15 cellular contexts compared by ENCODE assay signal in genomic region chr12:18629445-18629844, GRCh38.
DNase-seq lines count a peak whose midpoint lies in the region; ATAC-seq, FAIRE-seq and TF ChIP-seq lines count a peak whose summit lies in the region.
"Had no signal": no experiment of that assay in that cellular context is flagged by ENCODE, and none has a peak within 500 bp of the region (broad histone marks: within the 10 kb centered on the region; RNA-seq: fewer than 3 reads in every experiment).

No MANE protein-coding gene starts in this region.

- H4K20me1 ChIP-seq in HepG2 (ENCODE audit: insufficient read depth, low read length): no peaks in the 10 kb centered on the region
- H4K20me1 ChIP-seq: BLaER1 had no signal

- intact Hi-C loops in HepG2 (cut with micrococcal nuclease; ENCODE audit: unreplicated experiment) (no loop called here), right lobe of liver (cut with DNase I) (no loop called here)

- TF ChIP-seq EP300 in HepG2 (IDR thresholded peaks at IDR 0.05; ENCODE audit: low read depth in 2 of 2, low read length in 2 of 2): no peak
- TF ChIP-seq EP300 in HepG2 (CRISPR knock-in tag; IDR thresholded peaks at IDR 0.05; ENCODE audit: borderline replicate concordance): no peak

- H3K36me3 ChIP-seq in liver (ENCODE audit: control insufficient read depth in 4 of 4, insufficient read depth in 3 of 4, low read depth in 1 of 4, low read length in 3 of 4): no peaks in the 10 kb centered on the region
- H3K36me3 ChIP-seq in HepG2 (replicated peaks in 1 of 2; ENCODE audit: control insufficient read depth in 1 of 2, insufficient read depth in 2 of 2, low read length in 2 of 2): no peaks in the 10 kb centered on the region
- H3K36me3 ChIP-seq in right lobe of liver: no peaks in the 10 kb centered on the region
- H3K36me3 ChIP-seq: BLaER1 had no signal

- H3K79me2 ChIP-seq in HepG2 (ENCODE audit: insufficient read depth, low read length): no peaks in the 10 kb centered on the region

- peaks cover 0 to 3% (median 0%) of the 10 kb centered on the region in 4 donors for H3K9me3 ChIP-seq in liver (ENCODE audit: control insufficient read depth in 4 of 4, low read length in 3 of 4)
- peaks cover 12% of the 10 kb centered on the region; the same call in 1 of the 2 replicates for H3K9me3 ChIP-seq in HepG2 (ENCODE audit: low read length)
- no peaks in the 10 kb centered on the region for H3K9me3 ChIP-seq in right lobe of liver

- ATAC-seq in HepG2 (no peak), right lobe of liver (peak; percentile 78 to 86 (median 84))
- ATAC-seq in activated CD4-positive, CD25-positive, alpha-beta regulatory T cell treated with anti-CD3 and anti-CD28 coated beads, Interleukin-2, amount 50 U/mL, for 24 hours: no peak
- ATAC-seq: CD8-positive, alpha-beta T cell had no signal

- CTCF ChIA-PET in HepG2 (lab: Yijun Ruan, JAX; ENCODE audit: low intra/inter-chr PET ratio, low total read pairs): no interaction called here

- H3K4me3 ChIP-seq in liver (ENCODE audit: low read depth in 1 of 3, low read length in 3 of 3): no peak overlapping the region
- no peak overlapping the region for H3K4me3 ChIP-seq in HepG2 (replicated peaks in 1 of 3; ENCODE audit: insufficient read depth in 1 of 3, low read depth in 2 of 3, low read length in 3 of 3)
- no peak overlapping the region for H3K4me3 ChIP-seq in right lobe of liver
- H3K4me3 ChIP-seq: BLaER1 had no signal

- no TSS peak for BruUV-seq in HepG2 (replicated peaks; lab: Mats Ljungman, UMichigan)

- POLR2A ChIA-PET in HepG2 (lab: Yijun Ruan, JAX): no interaction called here

- no peak for DNase-seq in HepG2 (ENCODE audit: low spot score)
- DNase-seq in epithelial cell of prostate (ENCODE audit: low read depth, low spot score): no peak
- DNase-seq in right lobe of liver: no peak
- DNase-seq in T-helper 2 cell: no peak
- no peak for DNase-seq in DMS79 (lab: John Stamatoyannopoulos, UW)
- DNase-seq: 8988T; CD8-positive, alpha-beta T cell; DMS 273 treated with DMSO at 0.1 percent for 48 hours; DMS53 had no signal

- TF ChIP-seq RAD21 in liver (IDR thresholded peaks at IDR 0.05): no peak
- TF ChIP-seq RAD21 in HepG2 (CRISPR knock-in tag; IDR thresholded peaks at IDR 0.05): no peak

- 46% methylated on average over 2 of the region's 2 CpGs for WGBS in liver
- 6% methylated on average over 2 of the region's 2 CpGs for WGBS in HepG2 (ENCODE audit: low lambda C conversion rate)
- WGBS in right lobe of liver (ENCODE audit: insufficient coverage, low coverage, low lambda C conversion rate, missing lambda C conversion rate): 37% methylated on average over 2 of the region's 2 CpGs

- no peak for TF ChIP-seq CTCF in liver (IDR thresholded peaks at IDR 0.05; ENCODE audit: low read depth, low read length, missing input control)
- no peak for TF ChIP-seq CTCF in HepG2 (CRISPR knock-in tag; IDR thresholded peaks at IDR 0.05)
- TF ChIP-seq CTCF in right lobe of liver (IDR thresholded peaks at IDR 0.05): no peak

- TF ChIP-seq POLR2A in HepG2 (IDR thresholded peaks at IDR 0.05; ENCODE audit: insufficient read depth in 1 of 2, low read depth in 2 of 2, low read length in 2 of 2): no peak
- no peak for TF ChIP-seq POLR2A in right lobe of liver (IDR thresholded peaks at IDR 0.05)

- FAIRE-seq in HepG2 (lab: Jason Lieb, UNC): no peak
- FAIRE-seq: GM12891, GM19239, H54 had no signal

- H3K4me2 ChIP-seq in HepG2 (ENCODE audit: low read depth, low read length): no peak overlapping the region
- H3K4me2 ChIP-seq: BLaER1 had no signal

- H3K27me3 ChIP-seq in liver (ENCODE audit: control insufficient read depth in 4 of 4, insufficient read depth in 4 of 4, low read length in 3 of 4): no peaks in the 10 kb centered on the region
- H3K27me3 ChIP-seq in HepG2 (ENCODE audit: control insufficient read depth in 1 of 2, insufficient read depth in 2 of 2, low read length in 2 of 2): no peaks in the 10 kb centered on the region
- H3K27me3 ChIP-seq in right lobe of liver: no peaks in the 10 kb centered on the region
- H3K27me3 ChIP-seq: BLaER1 had no signal

- no peak overlapping the region for H2AFZ ChIP-seq in HepG2 (ENCODE audit: low read length)

- H3K9ac ChIP-seq in liver (ENCODE audit: low read depth in 1 of 2, low read length in 2 of 2) (no peak overlapping the region), HepG2 (ENCODE audit: insufficient read depth, low read depth, low read length) (no peak overlapping the region)
- H3K9ac ChIP-seq: BLaER1 had no signal

- H3K27ac ChIP-seq in liver (ENCODE audit: low read depth in 1 of 2, low read length in 2 of 2) (no peak overlapping the region), HepG2 (ENCODE audit: extremely low read length, insufficient read depth, low read length) (no peak overlapping the region), epithelial cell of prostate (peak overlapping the region; percentile 64), right lobe of liver (no peak overlapping the region)
- H3K27ac ChIP-seq: BLaER1 had no signal

- in situ Hi-C loops in HepG2 (cut with HindIII; ENCODE audit: extremely low pct_ligation_motif_present, low pct_unique_long_range_greater_than_20kb): no loop called here

- H3K4me1 ChIP-seq in liver (ENCODE audit: control insufficient read depth in 4 of 4, insufficient read depth in 4 of 4, low read length in 3 of 4): peaks cover 0 to 7% (median 3%) of the 10 kb centered on the region in 4 donors
- no peaks in the 10 kb centered on the region for H3K4me1 ChIP-seq in HepG2 (ENCODE audit: insufficient read depth, low read length)
- H3K4me1 ChIP-seq in right lobe of liver: peaks cover 0 to 11% (median 2%) of the 10 kb centered on the region in 4 donors
- H3K4me1 ChIP-seq: BLaER1 had no signal

TF ChIP-seq in liver, 16 proteins besides CTCF, POLR2A, EP300 and RAD21:
- no peak for TF ChIP-seq REST (IDR thresholded peaks at IDR 0.05)
- TF ChIP-seq RXRA (IDR thresholded peaks at IDR 0.05): peak in 1 of 2 donors; percentile 57
- peak; percentile 22 to 71 for TF ChIP-seq HNF4A (conservative IDR thresholded peaks at IDR 0.05)

TF ChIP-seq in HepG2, 621 proteins besides CTCF, POLR2A, EP300 and RAD21:
- TF ChIP-seq ZFX (CRISPR knock-in tag; IDR thresholded peaks at IDR 0.05; ENCODE audit: low read depth): no peak
TF ChIP-seq in HepG2: peak in this region for 0.

Comparison
In these comparisons a context has a peak if more than half of its experiments do, and no peak if none do; other contexts are left out.
1. ATAC-seq: peak in right lobe of liver (4 of 4); none in HepG2 (single experiment) and activated CD4-positive, CD25-positive, alpha-beta regulatory T cell treated with anti-CD3 and anti-CD28 coated beads, Interleukin-2, amount 50 U/mL, for 24 hours (0 of 2).